1 cellular context compared by ENCODE assay signal in genomic region chr2:234827096-234827860, GRCh38.
TF ChIP-seq lines count a peak whose summit lies in the region.

No MANE protein-coding gene starts in this region.

TF ChIP-seq in A549, 52 proteins besides CTCF, POLR2A, EP300 and RAD21 (continued from another document):
- TF ChIP-seq HDAC2 (IDR thresholded peaks at IDR 0.05) (no peak), KDM5A (IDR thresholded peaks at IDR 0.05) (no peak), CBX8 (IDR thresholded peaks at IDR 0.05) (no peak), ZSCAN20 (CRISPR knock-in tag; IDR thresholded peaks at IDR 0.05) (no peak), CBX2 (IDR thresholded peaks at IDR 0.05; ENCODE audit: borderline replicate concordance, low read depth) (no peak), KDM1A (IDR thresholded peaks at IDR 0.05; ENCODE audit: low read depth) (no peak)
